9 cellular contexts compared by ENCODE assay signal in the genomic region with DNA sequence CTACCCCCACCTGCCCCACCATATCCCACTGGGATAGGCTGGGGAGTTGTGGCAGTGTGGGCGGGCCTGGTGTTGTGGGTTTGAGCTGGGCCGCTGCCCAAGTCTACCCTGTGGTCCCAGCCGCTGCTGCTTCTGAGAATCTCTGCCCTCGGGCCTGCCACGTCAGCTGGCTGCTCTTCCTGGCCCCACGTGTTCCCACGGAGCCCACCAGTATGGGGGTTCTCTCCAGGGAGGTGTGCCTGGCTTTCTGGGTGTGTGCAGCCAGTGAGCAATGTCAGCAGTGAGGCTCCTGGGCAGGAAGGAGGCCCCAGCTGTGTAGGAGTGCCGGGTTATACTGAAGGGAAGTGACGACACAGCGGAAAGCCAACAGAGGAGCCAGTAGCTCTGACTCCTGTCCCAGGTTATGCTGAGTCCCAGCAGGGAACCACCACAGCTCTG. TPM values are rescaled to one million over a fixed set of nuclear protein-coding genes. Genes with fewer than 3 reads are reported as not detected.
A peak's percentile ranks its signal among the peaks of the same experiment; 100 is the strongest.
DNase-seq lines count a peak whose midpoint lies in the region; ATAC-seq and TF ChIP-seq lines count a peak whose summit lies in the region.
"Had no signal": no experiment of that assay in that cellular context is flagged by ENCODE, and none has a peak within 500 bp of the region (broad histone marks: within the 10 kb centered on the region; RNA-seq: fewer than 3 reads in every experiment).

No MANE protein-coding gene starts in this region.

- H3K9me3 ChIP-seq in OCI-LY7 (ENCODE audit: low read length) (no peaks in the 10 kb centered on the region), uterus (no peaks in the 10 kb centered on the region)

- H3K4me1 ChIP-seq in OCI-LY7 (ENCODE audit: insufficient read depth, low read length, poor library complexity, severe bottlenecking) (peaks cover 61% of the 10 kb centered on the region), uterus (peaks cover 0 to 59% of the 10 kb centered on the region in 2 donors)

- H3K79me2 ChIP-seq in OCI-LY7 (ENCODE audit: insufficient read depth, low read depth, low read length): peaks cover 58% of the 10 kb centered on the region

- no TSS peak for BruUV-seq in OCI-LY7 (replicated peaks; lab: Mats Ljungman, UMichigan)

- no peak overlapping the region for H2AFZ ChIP-seq in OCI-LY7 (ENCODE audit: low read length)

- intact Hi-C loops in OCI-LY7 (cut with micrococcal nuclease; ENCODE audit: unreplicated experiment): loop anchor here (1.0 to 2.0 kb wide), 3 partner anchors 9 to 52 kb away; partner anchors contain the start of genes HYAL3 and NAA80
- intact Hi-C loops in uterus (cut with DNase I; ENCODE audit: low total_unique reads): no loop called here

- peak overlapping the region; percentile 79 for H3K27ac ChIP-seq in OCI-LY7 (ENCODE audit: low read depth, low read length, poor library complexity, severe bottlenecking)
- peak overlapping the region; percentile 81 to 99 for H3K27ac ChIP-seq in uterus

- DNase-seq in GF-D8 (lab: John Stamatoyannopoulos, UW) (peak; percentile 93), OCI-LY7 (ENCODE audit: low spot score) (peak; percentile 85), fibroblast of pulmonary artery (ENCODE audit: low read depth) (peak; percentile 93), progenitor cell of endocrine pancreas (ENCODE audit: low spot score, unreplicated experiment) (no peak), uterus (peak; percentile 59 to 72), NCI-H2227 (lab: John Stamatoyannopoulos, UW; ENCODE audit: unreplicated experiment) (no peak)
- peak; percentile 87 to 91 for DNase-seq in activated T-cell treated with anti-CD3 and anti-CD28 coated beads, Interleukin-2, amount 50 U/mL, for 48 hours

- CTCF ChIA-PET in OCI-LY7 (lab: Charles Lee; ENCODE audit: unreplicated experiment): interaction anchor here (0.6 to 1.5 kb wide), 13 partner anchors 9 to 805 kb away, joined by 3 to 20 read pairs (median 5); partner anchors contain the start of gene GNAI2

- H3K27me3 Mint-ChIP-seq in progenitor cell of endocrine pancreas: no peaks in the 10 kb centered on the region

- peak overlapping the region; percentile 78 for H3K4me2 ChIP-seq in OCI-LY7 (ENCODE audit: low read length)

- no peaks in the 10 kb centered on the region for H3K9me3 Mint-ChIP-seq in progenitor cell of endocrine pancreas (ENCODE audit: low read depth)

- peak overlapping the region; percentile 24 for H3K4me3 Mint-ChIP-seq in progenitor cell of endocrine pancreas (ENCODE audit: low read depth)

- no peak for TF ChIP-seq POLR2A in uterus (IDR thresholded peaks at IDR 0.05)

- TF ChIP-seq CTCF in OCI-LY7 (conservative IDR thresholded peaks at IDR 0.05; ENCODE audit: low read length) (peak; percentile 49), fibroblast of pulmonary artery (IDR thresholded peaks at IDR 0.05; ENCODE audit: low read length, missing control alignments) (no peak), progenitor cell of endocrine pancreas (IDR thresholded peaks at IDR 0.05; ENCODE audit: unreplicated experiment) (peak; percentile 5), uterus (IDR thresholded peaks at IDR 0.05) (no peak)

- POLR2A ChIA-PET in OCI-LY7 (lab: Charles Lee): interaction anchor here (0.6 to 1.9 kb wide), 8 partner anchors 9 to 144 kb away, joined by 3 to 24 read pairs (median 6); partner anchors contain the start of gene GNAI2

- H3K9me2 ChIP-seq in OCI-LY7 (ENCODE audit: insufficient read depth, low read length): no peaks in the 10 kb centered on the region

- H3K27ac Mint-ChIP-seq in progenitor cell of endocrine pancreas: peak overlapping the region; percentile 91

- peaks cover 25% of the 10 kb centered on the region for H3K4me1 Mint-ChIP-seq in progenitor cell of endocrine pancreas (ENCODE audit: low read depth)

- H3K27me3 ChIP-seq in uterus: no peaks in the 10 kb centered on the region

- H3K36me3 Mint-ChIP-seq in progenitor cell of endocrine pancreas (ENCODE audit: insufficient read depth): peaks cover 4% of the 10 kb centered on the region

- H3K36me3 ChIP-seq in OCI-LY7 (ENCODE audit: insufficient read depth, low read length) (peaks cover 48% of the 10 kb centered on the region; the same call in 1 of the 2 replicates), uterus (no peaks in the 10 kb centered on the region)

- H3K4me3 ChIP-seq in OCI-LY7 (ENCODE audit: low read depth, low read length, poor library complexity, severe bottlenecking): peak overlapping the region; percentile 64
- H3K4me3 ChIP-seq in fibroblast of pulmonary artery (replicated peaks; ENCODE audit: low read depth, low read length): peak overlapping the region; percentile 11
- H3K4me3 ChIP-seq in uterus: peak overlapping the region in 1 of 2 donors; percentile 31

- H4K20me1 ChIP-seq in OCI-LY7 (ENCODE audit: insufficient read depth, low read length): peaks cover 15% of the 10 kb centered on the region; the same call in 1 of the 2 replicates

- ATAC-seq in HG02571 (IDR thresholded peaks at IDR 0.05; ENCODE audit: unreplicated experiment): peak; percentile 47

RNA-seq across cellular contexts. Expression of gene GNAI2, which starts 10.5 kb away (rescaled TPM):
- 165 and 190 TPM in 2 replicates for total RNA-seq in OCI-LY7 (2014; rRNA removed; shearing (Covaris generic))
- total RNA-seq in OCI-LY7 (2022): 256 and 266 TPM in 2 replicates
- total RNA-seq in progenitor cell of endocrine pancreas: 158 and 171 TPM in 2 replicates
- total RNA-seq in uterus: 100 to 1,000 TPM; 123 to 325 (median 173) TPM

RNA-seq across cellular contexts. Expression of gene SEMA3B, which starts 22.4 kb away (rescaled TPM):
- total RNA-seq in OCI-LY7 (2014; rRNA removed; shearing (Covaris generic)): 0.10 and 0.28 TPM in 2 replicates
- total RNA-seq in OCI-LY7 (2022) (0.82 and 1.2 TPM in 2 replicates), progenitor cell of endocrine pancreas (24.6 and 27.6 TPM in 2 replicates), uterus (100 to 1,000 TPM in 1 of 4 donors, 10 to 100 TPM in 3; 24.1 to 113 (median 77.2) TPM)

RNA-seq across cellular contexts. Expression of gene LSMEM2, which starts 32.4 kb away (rescaled TPM):
- not detected in 2 replicates for total RNA-seq in OCI-LY7 (2014; rRNA removed; shearing (Covaris generic))
- not detected in 2 replicates for total RNA-seq in OCI-LY7 (2022)
- not detected in 2 replicates for total RNA-seq in progenitor cell of endocrine pancreas
- total RNA-seq in uterus: 1 to 10 TPM in 1 of 4 donors, under 1 TPM in 1, not detected in 2; 0.90 to 1.5 TPM
- total RNA-seq: glomerular endothelial cell had no signal

RNA-seq across cellular contexts. Expression of gene SLC38A3, which starts 41.5 kb away (rescaled TPM):
- total RNA-seq in OCI-LY7 (2014; rRNA removed; shearing (Covaris generic)): not detected in 2 replicates
- total RNA-seq in OCI-LY7 (2022) (not detected in 2 replicates), progenitor cell of endocrine pancreas (43.5 and 44.7 TPM in 2 replicates), uterus (1 to 10 TPM in 1 of 4 donors, under 1 TPM in 1, not detected in 2; 0.69 to 4.1 TPM)
- total RNA-seq: glomerular endothelial cell had no signal

RNA-seq across cellular contexts. Expression of gene IFRD2, which starts 45.7 kb away (rescaled TPM):
- 73.1 and 95.5 TPM in 2 replicates for total RNA-seq in OCI-LY7 (2014; rRNA removed; shearing (Covaris generic))
- 93.3 and 97.3 TPM in 2 replicates for total RNA-seq in OCI-LY7 (2022)
- total RNA-seq in progenitor cell of endocrine pancreas: 49.0 and 58.7 TPM in 2 replicates
- total RNA-seq in uterus: 10 to 100 TPM; 14.1 to 81.5 (median 25.1) TPM

Comparison
In these comparisons a context has a peak if more than half of its experiments do, and no peak if none do; other contexts are left out.
1. DNase-seq: peak in GF-D8 (single experiment), OCI-LY7 (single experiment), activated T-cell treated with anti-CD3 and anti-CD28 coated beads, Interleukin-2, amount 50 U/mL, for 48 hours (2 of 2), fibroblast of pulmonary artery (single experiment) and uterus (2 of 2); none in progenitor cell of endocrine pancreas (single experiment) and NCI-H2227 (single experiment).
2. CTCF ChIP-seq: peak in OCI-LY7 (single experiment) and progenitor cell of endocrine pancreas (single experiment); none in fibroblast of pulmonary artery (single experiment) and uterus (0 of 4).
3. RNA of gene SEMA3B, which starts 22.4 kb away (total RNA-seq): 24.1 to 113 TPM in uterus and 24.6 to 27.6 TPM in progenitor cell of endocrine pancreas; 0.10 to 1.2 TPM in OCI-LY7; every median in the first group is over 10 times any median in the second.